16 cellular contexts compared by ENCODE assay signal in genomic region chr12:27999970-28000369, GRCh38. TPM values are rescaled to one million over a fixed set of nuclear protein-coding genes. Genes with fewer than 3 reads are reported as not detected.
"Had no signal": no experiment of that assay in that cellular context is flagged by ENCODE, and none has a peak within 500 bp of the region (broad histone marks: within the 10 kb centered on the region; RNA-seq: fewer than 3 reads in every experiment).

No MANE protein-coding gene starts in this region.

- H3K36me3 ChIP-seq: prostate gland, upper lobe of right lung had no signal

- DNase-seq: activated CD4-positive, alpha-beta T cell treated with anti-CD3 and anti-CD28 coated beads for 4 hours; activated CD8-positive, alpha-beta T cell treated with anti-CD3 and anti-CD28 coated beads, Interleukin-2, amount 10 ng/mL, durations not matched to agents 7 days and 5 days; activated naive CD4-positive, alpha-beta T cell treated with Interleukin-2 at 50 U/mL for 16 hours; endodermal cell; head of caudate nucleus; natural killer cell; nucleus accumbens; stimulated activated CD4-positive, alpha-beta T cell treated with anti-CD3 and anti-CD28 coated beads, Interleukin-12 subunit alpha, Interleukin-12 subunit beta, amount 100 ng/mL, for 4 hours; stimulated activated naive CD4-positive, alpha-beta T cell; upper lobe of right lung had no signal

- H3K4me1 ChIP-seq: prostate gland, upper lobe of right lung had no signal

- H3K27me3 ChIP-seq: upper lobe of right lung had no signal

- H3K27ac ChIP-seq: prostate gland, upper lobe of right lung had no signal

- H3K9me3 ChIP-seq: prostate gland, upper lobe of right lung had no signal

- FAIRE-seq: islet of Langerhans had no signal

- H3K4me3 ChIP-seq: prostate gland, upper lobe of right lung had no signal

- ATAC-seq: activated CD8-positive, alpha-beta T cell treated with anti-CD3 and anti-CD28 coated beads, Interleukin-2, amount 10 ng/mL, durations not matched to agents 7 days and 5 days; left lobe of liver; natural killer cell; sciatic nerve; upper lobe of right lung had no signal

RNA-seq across cellular contexts. Expression of gene PTHLH, which starts 27.4 kb away (rescaled TPM):
- total RNA-seq: activated CD8-positive, alpha-beta T cell treated with anti-CD3 and anti-CD28 coated beads, Interleukin-2, amount 10 ng/mL, durations not matched to agents 7 days and 5 days; activated T-helper 1 cell treated with anti-CD3 and anti-CD28 coated beads, Interleukin-12 subunit alpha, Interleukin-12 subunit beta, Interleukin-2, Interleukin-4 antibody, amounts not matched to agents 30 ng/mL and 10 ng/mL and 1 ng/mL, durations not matched to agents 14 hours and 24 hours and 36 hours; cerebellum; endodermal cell; natural killer cell had no signal
